Comparison of ENCODE assay signal across 33 cellular contexts in the genomic region with DNA sequence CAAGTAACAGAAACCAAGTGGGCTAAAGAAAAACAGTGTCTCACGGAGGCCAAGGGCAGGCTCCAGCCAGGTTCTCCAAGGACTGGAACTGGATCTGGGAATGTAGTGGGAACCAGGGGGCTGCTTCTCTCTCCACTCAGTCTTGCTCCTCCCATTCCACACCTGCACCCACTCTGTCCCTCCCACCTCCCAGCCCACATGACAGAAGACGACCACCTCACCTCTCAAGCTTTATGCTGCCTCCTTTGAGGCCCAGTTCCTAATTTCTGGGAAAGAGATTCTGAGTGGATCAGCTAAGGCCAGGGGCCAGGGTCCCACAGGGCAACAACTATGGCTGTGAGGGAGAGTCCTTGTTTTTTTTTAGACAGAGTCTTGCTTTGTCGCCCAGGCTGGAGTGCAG. TPM values are rescaled to one million over a fixed set of nuclear protein-coding genes. Genes with fewer than 3 reads are reported as not detected.
"Had no signal": no experiment of that assay in that cellular context is flagged by ENCODE, and none has a peak within 500 bp of the region (broad histone marks: within the 10 kb centered on the region; RNA-seq: fewer than 3 reads in every experiment).

No MANE protein-coding gene starts in this region.

- H3K4me3 ChIP-seq: body of pancreas, breast epithelium had no signal

- H3K9me3 ChIP-seq: body of pancreas, breast epithelium had no signal

- H3K27me3 ChIP-seq: body of pancreas, brain microvascular endothelial cell, breast epithelium had no signal

- ATAC-seq: activated CD8-positive, alpha-beta memory T cell treated with anti-CD3 and anti-CD28 coated beads, Interleukin-2, amount 10 ng/mL, durations not matched to agents 7 days and 5 days; activated CD8-positive, alpha-beta T cell treated with anti-CD3 and anti-CD28 coated beads, Interleukin-2, amount 10 ng/mL, durations not matched to agents 7 days and 5 days; activated naive CD8-positive, alpha-beta T cell treated with anti-CD3 and anti-CD28 coated beads, Interleukin-2, amount 50 U/mL, for 24 hours; body of pancreas had no signal

- FAIRE-seq: astrocyte, TTC549 had no signal

- H3K27ac ChIP-seq: body of pancreas, brain microvascular endothelial cell, breast epithelium, VCaP had no signal

- H3K36me3 ChIP-seq: brain microvascular endothelial cell, breast epithelium had no signal

- DNase-seq: activated B cell treated with CpG ODN at 0.5 μM for 24 hours; activated CD4-positive, alpha-beta memory T cell treated with anti-CD3 and anti-CD28 coated beads, Interleukin-2, amount 10 ng/mL, durations not matched to agents 7 days and 5 days; activated CD4-positive, alpha-beta T cell treated with anti-CD3 and anti-CD28 coated beads for 4 hours; activated CD4-positive, alpha-beta T cell treated with anti-CD3 and anti-CD28 coated beads, Interleukin-2, amount 10 ng/mL, durations not matched to agents 24 days and 14 days; activated CD4-positive, alpha-beta T cell treated with anti-CD3 and anti-CD28 coated beads, Interleukin-2, amount 50 U/mL, for 1 hour; activated CD4-positive, alpha-beta T cell treated with anti-CD3 and anti-CD28 coated beads, Interleukin-2, amount 50 U/mL, for 4 hours; activated CD4-positive, CD25-positive, alpha-beta regulatory T cell treated with anti-CD3 and anti-CD28 coated beads, Interleukin-2, amount 50 U/mL, for 72 hours; activated CD8-positive, alpha-beta memory T cell treated with anti-CD3 and anti-CD28 coated beads for 24 hours; activated CD8-positive, alpha-beta memory T cell treated with anti-CD3 and anti-CD28 coated beads, Interleukin-2, amount 10 ng/mL, durations not matched to agents 7 days and 5 days; activated CD8-positive, alpha-beta memory T cell treated with anti-CD3 and anti-CD28 coated beads, Interleukin-2, amount 50 U/mL, for 48 hours; activated CD8-positive, alpha-beta T cell treated with anti-CD3 and anti-CD28 coated beads, Interleukin-2, amount 10 ng/mL, durations not matched to agents 7 days and 5 days; activated effector memory CD4-positive, alpha-beta T cell treated with Interleukin-2 at 50 U/mL for 16 hours; activated gamma-delta T cell; activated naive CD4-positive, alpha-beta T cell treated with anti-CD3 and anti-CD28 coated beads, Interleukin-2, amount 10 ng/mL, durations not matched to agents 7 days and 5 days; activated naive CD4-positive, alpha-beta T cell treated with Interleukin-2 at 50 U/mL for 16 hours; activated naive CD8-positive, alpha-beta T cell treated with anti-CD3 and anti-CD28 coated beads, Interleukin-2, amount 10 ng/mL, durations not matched to agents 7 days and 5 days; activated naive CD8-positive, alpha-beta T cell treated with anti-CD3 and anti-CD28 coated beads, Interleukin-2, amount 50 U/mL, for 24 hours; activated T-cell treated with anti-CD3 and anti-CD28 coated beads, Interleukin-2, amount 50 U/mL, for 24 hours; activated T-cell treated with anti-CD3 and anti-CD28 coated beads, Interleukin-2, amount 50 U/mL, for 48 hours; body of pancreas; brain microvascular endothelial cell; central memory CD4-positive, alpha-beta T cell; T-helper 1 cell; T-helper 2 cell; T-helper 9 cell had no signal

- H3K4me1 ChIP-seq: body of pancreas, breast epithelium had no signal

RNA-seq across cellular contexts. Expression of gene CATSPER4, which starts 24.8 kb away (rescaled TPM):
- total RNA-seq: activated B cell treated with CpG ODN at 0.5 μM for 24 hours; activated CD4-positive, alpha-beta memory T cell treated with anti-CD3 and anti-CD28 coated beads, Interleukin-2, amount 10 ng/mL, durations not matched to agents 7 days and 5 days; activated CD4-positive, alpha-beta T cell treated with anti-CD3 and anti-CD28 coated beads, Interleukin-2, amount 10 ng/mL, durations not matched to agents 24 days and 14 days; activated CD8-positive, alpha-beta T cell treated with anti-CD3 and anti-CD28 coated beads, Interleukin-2, amount 10 ng/mL, durations not matched to agents 7 days and 5 days; activated naive CD8-positive, alpha-beta T cell treated with anti-CD3 and anti-CD28 coated beads, Interleukin-2, amount 10 ng/mL, durations not matched to agents 7 days and 5 days; activated T-helper 2 cell treated with anti-CD3 and anti-CD28 coated beads, Interferon-gamma antibody, Interleukin-2, Interleukin-4, amounts not matched to agents 10 μg/mL and 5 μg/mL and 100 μg/mL, durations not matched to agents 14 hours and 24 hours and 36 hours; aorta; astrocyte; body of pancreas; breast epithelium; cardiac septum had no signal
- polyA plus RNA-seq: adipose tissue, aorta had no signal

RNA-seq across cellular contexts. Expression of gene ZNF593OS, which starts 43.6 kb away (rescaled TPM):
- total RNA-seq: activated B cell treated with CpG ODN at 0.5 μM for 24 hours; activated CD4-positive, alpha-beta memory T cell treated with anti-CD3 and anti-CD28 coated beads, Interleukin-2, amount 10 ng/mL, durations not matched to agents 7 days and 5 days; activated CD4-positive, alpha-beta T cell treated with anti-CD3 and anti-CD28 coated beads, Interleukin-2, amount 10 ng/mL, durations not matched to agents 24 days and 14 days; activated CD8-positive, alpha-beta memory T cell treated with anti-CD3 and anti-CD28 coated beads, Interleukin-2, amount 10 ng/mL, durations not matched to agents 7 days and 5 days; activated CD8-positive, alpha-beta T cell treated with anti-CD3 and anti-CD28 coated beads, Interleukin-2, amount 10 ng/mL, durations not matched to agents 7 days and 5 days; activated naive CD8-positive, alpha-beta T cell treated with anti-CD3 and anti-CD28 coated beads, Interleukin-2, amount 10 ng/mL, durations not matched to agents 7 days and 5 days; activated T-helper 2 cell treated with anti-CD3 and anti-CD28 coated beads, Interferon-gamma antibody, Interleukin-2, Interleukin-4, amounts not matched to agents 10 μg/mL and 5 μg/mL and 100 μg/mL, durations not matched to agents 14 hours and 24 hours and 36 hours; aorta; astrocyte; body of pancreas; breast epithelium; cardiac septum had no signal
